ENCODE assay signal across 8 cellular contexts in genomic region chr3:151265866-151266265, GRCh38. TPM values are rescaled to one million over a fixed set of nuclear protein-coding genes. Genes with fewer than 3 reads are reported as not detected.
A peak's percentile ranks its signal among the peaks of the same experiment; 100 is the strongest.
DNase-seq lines count a peak whose midpoint lies in the region; ATAC-seq, FAIRE-seq and TF ChIP-seq lines count a peak whose summit lies in the region.
"Had no signal": no experiment of that assay in that cellular context is flagged by ENCODE, and none has a peak within 500 bp of the region (broad histone marks: within the 10 kb centered on the region; RNA-seq: fewer than 3 reads in every experiment).

No MANE protein-coding gene starts in this region.

- FAIRE-seq in GM19239 (lab: Jason Lieb, UNC) = peak; percentile 93
- FAIRE-seq in D721Med (lab: Jason Lieb, UNC) = no peak

- peak; percentile 93 for ATAC-seq in HG02885 (IDR thresholded peaks at IDR 0.05; ENCODE audit: poor library complexity, unreplicated experiment)

- H3K4me3 Mint-ChIP-seq in activated T-helper 2 cell treated with anti-CD3 and anti-CD28 coated beads, Interferon-gamma antibody, Interleukin-2, Interleukin-4, amounts not matched to agents 10 μg/mL and 5 μg/mL and 100 μg/mL, durations not matched to agents 14 hours and 24 hours and 36 hours (ENCODE audit: low read depth) = no peak overlapping the region

- peaks cover 34% of the 10 kb centered on the region for H3K4me1 Mint-ChIP-seq in activated T-helper 2 cell treated with anti-CD3 and anti-CD28 coated beads, Interferon-gamma antibody, Interleukin-2, Interleukin-4, amounts not matched to agents 10 μg/mL and 5 μg/mL and 100 μg/mL, durations not matched to agents 14 hours and 24 hours and 36 hours (ENCODE audit: low read depth)

- H3K9me3 ChIP-seq in mucosa of rectum (ENCODE audit: control insufficient read depth in 2 of 2, low read length in 2 of 2) = no peaks in the 10 kb centered on the region

- H3K27me3 Mint-ChIP-seq in activated T-helper 2 cell treated with anti-CD3 and anti-CD28 coated beads, Interferon-gamma antibody, Interleukin-2, Interleukin-4, amounts not matched to agents 10 μg/mL and 5 μg/mL and 100 μg/mL, durations not matched to agents 14 hours and 24 hours and 36 hours (ENCODE audit: low read depth) = no peaks in the 10 kb centered on the region

- peaks cover 7% of the 10 kb centered on the region for H3K36me3 Mint-ChIP-seq in activated T-helper 2 cell treated with anti-CD3 and anti-CD28 coated beads, Interferon-gamma antibody, Interleukin-2, Interleukin-4, amounts not matched to agents 10 μg/mL and 5 μg/mL and 100 μg/mL, durations not matched to agents 14 hours and 24 hours and 36 hours (ENCODE audit: low read depth)

- H3K27ac Mint-ChIP-seq in activated T-helper 2 cell treated with anti-CD3 and anti-CD28 coated beads, Interferon-gamma antibody, Interleukin-2, Interleukin-4, amounts not matched to agents 10 μg/mL and 5 μg/mL and 100 μg/mL, durations not matched to agents 14 hours and 24 hours and 36 hours = no peak overlapping the region

- no peaks in the 10 kb centered on the region for H3K9me3 Mint-ChIP-seq in activated T-helper 2 cell treated with anti-CD3 and anti-CD28 coated beads, Interferon-gamma antibody, Interleukin-2, Interleukin-4, amounts not matched to agents 10 μg/mL and 5 μg/mL and 100 μg/mL, durations not matched to agents 14 hours and 24 hours and 36 hours

- peaks cover 0 to 3% of the 10 kb centered on the region in 2 donors for H3K4me1 ChIP-seq in mucosa of rectum (ENCODE audit: control insufficient read depth in 2 of 2, insufficient read depth in 2 of 2, low read length in 2 of 2)

- H3K36me3 ChIP-seq in mucosa of rectum (ENCODE audit: control insufficient read depth in 2 of 2, insufficient read depth in 2 of 2, low read length in 2 of 2) = no peaks in the 10 kb centered on the region

- peak; percentile 29 for DNase-seq in GM19239 (ENCODE audit: insufficient read length, low spot score)
- DNase-seq in NOMO-1 treated with dmso at 0.1 percent for 144 hours (lab: John Stamatoyannopoulos, UW; ENCODE audit: unreplicated experiment) = peak; percentile 93
- DNase-seq in mesenteric fat pad (ENCODE audit: low spot score) = no peak
- no peak for DNase-seq in D721Med (ENCODE audit: insufficient read length, low spot score)
- no peak for DNase-seq in activated T-helper 2 cell treated with anti-CD3 and anti-CD28 coated beads, Interferon-gamma antibody, Interleukin-2, Interleukin-4, amounts not matched to agents 10 μg/mL and 5 μg/mL and 100 μg/mL, durations not matched to agents 14 hours and 24 hours and 36 hours (ENCODE audit: low spot score)

- H3K27me3 ChIP-seq in mucosa of rectum (ENCODE audit: control insufficient read depth in 2 of 2, insufficient read depth in 2 of 2, low read length in 2 of 2) = no peaks in the 10 kb centered on the region

- intact Hi-C loops in activated T-helper 2 cell treated with anti-CD3 and anti-CD28 coated beads, Interferon-gamma antibody, Interleukin-2, Interleukin-4, amounts not matched to agents 10 μg/mL and 5 μg/mL and 100 μg/mL, durations not matched to agents 14 hours and 24 hours and 36 hours (cut with micrococcal nuclease) = no loop called here

- TF ChIP-seq CTCF in D721Med (IDR thresholded peaks at IDR 0.05; ENCODE audit: insufficient read depth, missing control alignments) = no peak

- H3K9ac ChIP-seq in mucosa of rectum (ENCODE audit: low read depth in 1 of 2, low read length in 2 of 2) = no peak overlapping the region

- H3K27ac ChIP-seq in mucosa of rectum (ENCODE audit: low read depth in 2 of 2, low read length in 2 of 2) = peak overlapping the region; percentile 54 to 56

- no peak overlapping the region for H3K4me3 ChIP-seq in mucosa of rectum (ENCODE audit: low read length in 2 of 2)

RNA-seq across cellular contexts. Expression of gene P2RY14, which starts 12.5 kb away (rescaled TPM):
- 1.4 TPM for total RNA-seq in mesenteric fat pad
- total RNA-seq in activated T-helper 2 cell treated with anti-CD3 and anti-CD28 coated beads, Interferon-gamma antibody, Interleukin-2, Interleukin-4, amounts not matched to agents 10 μg/mL and 5 μg/mL and 100 μg/mL, durations not matched to agents 14 hours and 24 hours and 36 hours = 0.18 and 0.34 TPM in 2 replicates
- total RNA-seq: dermis microvascular lymphatic vessel endothelial cell had no signal

RNA-seq across cellular contexts. Expression of gene GPR87, which starts 50.8 kb away (rescaled TPM):
- total RNA-seq in mesenteric fat pad = not detected
- 1.1 and 1.2 TPM in 2 replicates for total RNA-seq in activated T-helper 2 cell treated with anti-CD3 and anti-CD28 coated beads, Interferon-gamma antibody, Interleukin-2, Interleukin-4, amounts not matched to agents 10 μg/mL and 5 μg/mL and 100 μg/mL, durations not matched to agents 14 hours and 24 hours and 36 hours

Comparison
In these comparisons a context has a peak if more than half of its experiments do, and no peak if none do; other contexts are left out.
1. DNase-seq: peak in GM19239 (single experiment) and NOMO-1 treated with dmso at 0.1 percent for 144 hours (single experiment); none in mesenteric fat pad (single experiment), D721Med (single experiment) and activated T-helper 2 cell treated with anti-CD3 and anti-CD28 coated beads, Interferon-gamma antibody, Interleukin-2, Interleukin-4, amounts not matched to agents 10 μg/mL and 5 μg/mL and 100 μg/mL, durations not matched to agents 14 hours and 24 hours and 36 hours (single experiment).